ENCODE assay signal across 12 cellular contexts in genomic region chr15:73936181-73936580, GRCh38. TPM values are rescaled to one million over a fixed set of nuclear protein-coding genes. Genes with fewer than 3 reads are reported as not detected.
DNase-seq lines count a peak whose midpoint lies in the region; ATAC-seq, FAIRE-seq and TF ChIP-seq lines count a peak whose summit lies in the region.
"Had no signal": no experiment of that assay in that cellular context is flagged by ENCODE, and none has a peak within 500 bp of the region (broad histone marks: within the 10 kb centered on the region; RNA-seq: fewer than 3 reads in every experiment).

No MANE protein-coding gene starts in this region.

- H3K36me3 Mint-ChIP-seq in stimulated activated naive B cell treated with anti-CD40 and anti-IgM and Interleukin-4, amounts not matched to agents 10 μg/mL and 1 μg/mL and 100 μg/mL, for 72 hours = no peaks in the 10 kb centered on the region
- H3K36me3 Mint-ChIP-seq: activated naive CD4-positive, alpha-beta T cell treated with anti-CD3 and anti-CD28 coated beads, Interleukin-2, amount 10 ng/mL, durations not matched to agents 7 days and 5 days had no signal

- ATAC-seq in stimulated activated naive B cell treated with anti-CD40 and anti-IgM and Interleukin-4, amounts not matched to agents 10 μg/mL and 1 μg/mL and 100 μg/mL, for 72 hours (replicated peaks) = no peak

- no peaks in the 10 kb centered on the region for H3K9me3 Mint-ChIP-seq in stimulated activated naive B cell treated with anti-CD40 and anti-IgM and Interleukin-4, amounts not matched to agents 10 μg/mL and 1 μg/mL and 100 μg/mL, for 72 hours
- H3K9me3 Mint-ChIP-seq: activated naive CD4-positive, alpha-beta T cell treated with anti-CD3 and anti-CD28 coated beads, Interleukin-2, amount 10 ng/mL, durations not matched to agents 7 days and 5 days had no signal

- DNase-seq in NCI-H510A treated with DMSO at 0.1 percent for 48 hours (lab: John Stamatoyannopoulos, UW) = peak; percentile 11
- no peak for DNase-seq in NCI-H510A (lab: John Stamatoyannopoulos, UW)
- peak; percentile 62 for DNase-seq in astrocyte of the spinal cord (ENCODE audit: low read depth, low spot score)
- peak; percentile 67 for DNase-seq in ureter (ENCODE audit: low spot score)
- DNase-seq in Ammon's horn (ENCODE audit: low spot score) = no peak
- DNase-seq in stimulated activated naive B cell treated with anti-CD40 and anti-IgM and Interleukin-4, amounts not matched to agents 10 μg/mL and 1 μg/mL and 100 μg/mL, for 72 hours = no peak
- no peak for DNase-seq in dedifferentiated amniotic fluid mesenchymal stem cell (ENCODE audit: extremely low spot score)
- DNase-seq: activated naive CD4-positive, alpha-beta T cell treated with anti-CD3 and anti-CD28 coated beads, Interleukin-2, amount 10 ng/mL, durations not matched to agents 7 days and 5 days; NCI-H187; T-helper 9 cell had no signal

- no peak overlapping the region for H3K4me3 ChIP-seq in astrocyte of the spinal cord (ENCODE audit: low read depth, low read length)
- H3K4me3 ChIP-seq: pancreas had no signal

- peak; percentile 9 for FAIRE-seq in islet of Langerhans (lab: Jason Lieb, UNC)
- FAIRE-seq: pancreas had no signal

- peaks cover 7 to 19% of the 10 kb centered on the region in 2 donors for H3K27me3 Mint-ChIP-seq in stimulated activated naive B cell treated with anti-CD40 and anti-IgM and Interleukin-4, amounts not matched to agents 10 μg/mL and 1 μg/mL and 100 μg/mL, for 72 hours

- no peak overlapping the region for H3K4me3 Mint-ChIP-seq in stimulated activated naive B cell treated with anti-CD40 and anti-IgM and Interleukin-4, amounts not matched to agents 10 μg/mL and 1 μg/mL and 100 μg/mL, for 72 hours
- H3K4me3 Mint-ChIP-seq: activated naive CD4-positive, alpha-beta T cell treated with anti-CD3 and anti-CD28 coated beads, Interleukin-2, amount 10 ng/mL, durations not matched to agents 7 days and 5 days had no signal

- H3K27ac Mint-ChIP-seq in stimulated activated naive B cell treated with anti-CD40 and anti-IgM and Interleukin-4, amounts not matched to agents 10 μg/mL and 1 μg/mL and 100 μg/mL, for 72 hours = no peak overlapping the region
- H3K27ac Mint-ChIP-seq: activated naive CD4-positive, alpha-beta T cell treated with anti-CD3 and anti-CD28 coated beads, Interleukin-2, amount 10 ng/mL, durations not matched to agents 7 days and 5 days had no signal

- peaks cover 0 to 2% of the 10 kb centered on the region in 2 donors for H3K4me1 Mint-ChIP-seq in stimulated activated naive B cell treated with anti-CD40 and anti-IgM and Interleukin-4, amounts not matched to agents 10 μg/mL and 1 μg/mL and 100 μg/mL, for 72 hours

- TF ChIP-seq CTCF in astrocyte of the spinal cord (IDR thresholded peaks at IDR 0.05; ENCODE audit: low read depth, low read length) = peak; percentile 48

- in situ Hi-C loops in astrocyte of the spinal cord (cut with HindIII; ENCODE audit: low sequenced_read_pairs) = no loop called here

RNA-seq across cellular contexts. Expression of gene LOXL1, which starts 9.9 kb away (rescaled TPM):
- 30.9 TPM for total RNA-seq in ureter

RNA-seq across cellular contexts. Expression of gene STOML1, which starts 55.9 kb away (rescaled TPM):
- total RNA-seq in ureter = 15.0 TPM

RNA-seq across cellular contexts. Expression of gene PML, which starts 58.3 kb away (rescaled TPM):
- 102 TPM for total RNA-seq in ureter

Comparison
In these comparisons a context has a peak if more than half of its experiments do, and no peak if none do; other contexts are left out.
1. DNase-seq: peak in NCI-H510A treated with DMSO at 0.1 percent for 48 hours (single experiment), astrocyte of the spinal cord (single experiment) and ureter (single experiment); none in NCI-H510A (single experiment), Ammon's horn (single experiment), stimulated activated naive B cell treated with anti-CD40 and anti-IgM and Interleukin-4, amounts not matched to agents 10 μg/mL and 1 μg/mL and 100 μg/mL, for 72 hours (single experiment) and dedifferentiated amniotic fluid mesenchymal stem cell (single experiment).